25 cellular contexts compared by ENCODE assay signal in the genomic region with DNA sequence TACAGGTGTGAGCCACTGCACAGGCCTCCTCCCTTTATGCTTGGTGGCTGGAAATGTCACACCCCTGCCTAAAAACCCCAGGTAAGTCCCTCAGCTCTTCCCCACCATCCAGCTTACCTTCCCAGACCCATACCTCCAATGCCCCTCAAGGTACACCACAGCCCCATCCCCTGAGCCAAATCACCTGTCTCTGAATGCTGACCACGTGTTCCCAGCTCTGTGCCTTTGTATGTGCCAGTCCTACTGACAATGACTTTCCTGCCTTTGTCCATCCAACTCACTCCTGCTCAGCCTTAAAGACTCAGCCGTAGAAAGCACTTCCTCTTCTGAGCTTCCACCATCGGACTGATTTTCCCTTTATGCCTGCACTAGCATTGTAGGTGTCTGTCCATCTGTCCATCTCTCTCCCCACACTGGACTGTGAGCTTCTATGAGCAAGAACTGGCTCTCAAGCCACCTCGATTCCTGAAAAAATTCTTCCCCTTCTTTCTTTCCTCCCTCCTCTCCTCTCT. TPM values are rescaled to one million over a fixed set of nuclear protein-coding genes. Genes with fewer than 3 reads are reported as not detected.
"Had no signal": no experiment of that assay in that cellular context is flagged by ENCODE, and none has a peak within 500 bp of the region (broad histone marks: within the 10 kb centered on the region; RNA-seq: fewer than 3 reads in every experiment).

No MANE protein-coding gene starts in this region.

- H3K36me3 ChIP-seq: SJSA1 had no signal

- H3K4me2 ChIP-seq: KMS-11 had no signal

- H3K27ac ChIP-seq: HL-60, KMS-11, SJSA1, SK-N-MC had no signal

- H3K9ac ChIP-seq: KMS-11 had no signal

- H3K4me1 ChIP-seq: SJSA1 had no signal

- DNase-seq: IMR-90, Kasumi-1, MM.1S, NCI-H1092 treated with DMSO at 0.1 percent for 48 hours, NCI-H1436, NCI-H187, NCI-H2029, NCI-H2081 treated with DMSO at 0.1 percent for 48 hours, NCI-H2171, NCI-H226, NCI-H446, NCI-H510A, NCI-H524 treated with DMSO at 0.1 percent for 48 hours, NCI-H69, NCI-H774, Right ventricle myocardium superior, RPMI8226, SIG-M5 had no signal

- FAIRE-seq: HTR-8/SVneo, RCC 7860 had no signal

- H3K4me3 ChIP-seq: SJSA1, SK-N-MC had no signal

RNA-seq across cellular contexts. Expression of a gene that starts 40.9 kb away (rescaled TPM):
- total RNA-seq: IMR-90, M059J, SJSA1 had no signal
- polyA plus RNA-seq: IMR-90 had no signal
